7 cellular contexts compared by ENCODE assay signal in genomic region chr4:55546633-55547460, GRCh38. TPM values are rescaled to one million over a fixed set of nuclear protein-coding genes. Genes with fewer than 3 reads are reported as not detected.
DNase-seq lines count a peak whose midpoint lies in the region; ATAC-seq and TF ChIP-seq lines count a peak whose summit lies in the region.

Gene CLOCK, minus strand, starts transcription at chr4:55546909. Its CDS starts 64,124 bp downstream, at chr4:55482785.

- peak within 1 kb of the TSS; percentile 87 for H3K4me2 ChIP-seq in hepatocyte

- no peaks in the 10 kb centered on the region for H3K27me3 ChIP-seq in hepatocyte

- no peaks in the 10 kb centered on the region for H3K9me3 ChIP-seq in hepatocyte (ENCODE audit: low read depth)

- peaks cover 35% of the 10 kb centered on the region for H3K79me2 ChIP-seq in hepatocyte

- TF ChIP-seq CTCF in astrocyte of the cerebellum (IDR thresholded peaks at IDR 0.05; ENCODE audit: low read depth, low read length, missing control alignments) (peak; percentile 53), hepatocyte (IDR thresholded peaks at IDR 0.05; ENCODE audit: poor library complexity) (peak; percentile 55), retinal pigment epithelial cell (conservative IDR thresholded peaks at IDR 0.05; ENCODE audit: low read depth, low read length) (peak; percentile 44)

- in situ Hi-C loops in astrocyte of the cerebellum (cut with HindIII; ENCODE audit: low sequenced_read_pairs): no loop called here

- ATAC-seq in GM18502 (IDR thresholded peaks at IDR 0.05; ENCODE audit: poor library complexity, unreplicated experiment) (peak; percentile 75), HG02938 (IDR thresholded peaks at IDR 0.05; ENCODE audit: unreplicated experiment) (peak; percentile 64)

- peak within 1 kb of the TSS; percentile 96 for H3K27ac ChIP-seq in hepatocyte

- H3K4me3 ChIP-seq in astrocyte of the cerebellum (ENCODE audit: low read depth, low read length) (peak within 1 kb of the TSS; percentile 69), hepatocyte (peak within 1 kb of the TSS; percentile 70), retinal pigment epithelial cell (ENCODE audit: low read length) (peak within 1 kb of the TSS; percentile 80)

- no peaks in the 10 kb centered on the region for H3K9me2 ChIP-seq in hepatocyte (replicated peaks; ENCODE audit: insufficient read depth)

- peak within 1 kb of the TSS; percentile 90 for H2AFZ ChIP-seq in hepatocyte

- WGBS in hepatocyte (ENCODE audit: low lambda C conversion rate, missing lambda C conversion rate): under 1% methylated on average over 59 of the region's 79 CpGs

- DNase-seq in NCI-H1694 treated with DMSO at 0.1 percent for 48 hours (lab: John Stamatoyannopoulos, UW): peak; percentile 71
- DNase-seq in T-helper 9 cell: peak; percentile 79
- DNase-seq in astrocyte of the cerebellum (ENCODE audit: low read depth): peak; percentile 57
- peak; percentile 95 for DNase-seq in hepatocyte (ENCODE audit: low spot score)
- no peak for DNase-seq in retinal pigment epithelial cell (ENCODE audit: low read depth)

- no peaks in the 10 kb centered on the region for H3K36me3 ChIP-seq in hepatocyte (replicated peaks; ENCODE audit: insufficient read depth, low read depth)

- H3K4me1 ChIP-seq in hepatocyte (ENCODE audit: insufficient read depth): peaks cover 31% of the 10 kb centered on the region

- H4K20me1 ChIP-seq in hepatocyte (ENCODE audit: insufficient read depth, poor library complexity, severe bottlenecking): peaks cover 12% of the 10 kb centered on the region

RNA-seq across cellular contexts. Expression of gene CLOCK, which starts in this region (rescaled TPM):
- 26.2 and 29.3 TPM in 2 replicates for total RNA-seq in hepatocyte
- polyA plus RNA-seq in hepatocyte: 9.6 and 10.4 TPM in 2 replicates
